ENCODE assay signal across 1 cellular context in the genomic region with DNA sequence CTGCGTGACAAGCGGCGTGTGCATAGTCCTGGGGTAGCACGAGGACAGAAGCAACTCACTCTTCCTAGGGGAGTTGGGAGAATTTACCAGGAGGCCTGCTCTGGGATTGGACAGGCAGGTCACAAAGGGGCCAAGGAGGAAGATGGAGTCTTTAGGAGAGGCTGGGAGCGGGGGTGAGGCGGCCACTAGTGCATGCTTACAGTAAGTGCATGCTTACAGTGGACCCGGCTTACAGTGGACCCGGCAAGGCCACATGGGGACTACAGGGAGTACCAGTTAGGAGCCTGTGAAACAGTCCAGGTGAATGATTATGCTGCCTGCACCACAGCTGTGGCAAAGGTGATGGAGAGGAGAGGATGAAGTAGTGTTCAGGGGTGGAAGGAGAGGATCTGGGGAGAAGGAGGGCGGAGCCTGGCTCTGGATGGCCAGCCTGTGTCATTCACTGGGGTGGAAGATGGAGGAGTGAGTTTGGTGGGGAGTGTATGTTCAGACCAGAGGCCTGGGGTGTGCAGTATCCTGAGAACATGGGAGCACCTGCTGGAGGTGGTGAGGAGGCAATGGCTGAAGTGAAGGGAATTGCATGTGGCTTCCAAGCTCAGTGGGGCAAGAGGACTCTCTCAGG.
TF ChIP-seq lines count a peak whose summit lies in the region.

No MANE protein-coding gene starts in this region.

TF ChIP-seq in GM23338, 12 proteins besides CTCF, POLR2A, EP300 and RAD21 (continued from another document):
- TF ChIP-seq, protein P1, sequence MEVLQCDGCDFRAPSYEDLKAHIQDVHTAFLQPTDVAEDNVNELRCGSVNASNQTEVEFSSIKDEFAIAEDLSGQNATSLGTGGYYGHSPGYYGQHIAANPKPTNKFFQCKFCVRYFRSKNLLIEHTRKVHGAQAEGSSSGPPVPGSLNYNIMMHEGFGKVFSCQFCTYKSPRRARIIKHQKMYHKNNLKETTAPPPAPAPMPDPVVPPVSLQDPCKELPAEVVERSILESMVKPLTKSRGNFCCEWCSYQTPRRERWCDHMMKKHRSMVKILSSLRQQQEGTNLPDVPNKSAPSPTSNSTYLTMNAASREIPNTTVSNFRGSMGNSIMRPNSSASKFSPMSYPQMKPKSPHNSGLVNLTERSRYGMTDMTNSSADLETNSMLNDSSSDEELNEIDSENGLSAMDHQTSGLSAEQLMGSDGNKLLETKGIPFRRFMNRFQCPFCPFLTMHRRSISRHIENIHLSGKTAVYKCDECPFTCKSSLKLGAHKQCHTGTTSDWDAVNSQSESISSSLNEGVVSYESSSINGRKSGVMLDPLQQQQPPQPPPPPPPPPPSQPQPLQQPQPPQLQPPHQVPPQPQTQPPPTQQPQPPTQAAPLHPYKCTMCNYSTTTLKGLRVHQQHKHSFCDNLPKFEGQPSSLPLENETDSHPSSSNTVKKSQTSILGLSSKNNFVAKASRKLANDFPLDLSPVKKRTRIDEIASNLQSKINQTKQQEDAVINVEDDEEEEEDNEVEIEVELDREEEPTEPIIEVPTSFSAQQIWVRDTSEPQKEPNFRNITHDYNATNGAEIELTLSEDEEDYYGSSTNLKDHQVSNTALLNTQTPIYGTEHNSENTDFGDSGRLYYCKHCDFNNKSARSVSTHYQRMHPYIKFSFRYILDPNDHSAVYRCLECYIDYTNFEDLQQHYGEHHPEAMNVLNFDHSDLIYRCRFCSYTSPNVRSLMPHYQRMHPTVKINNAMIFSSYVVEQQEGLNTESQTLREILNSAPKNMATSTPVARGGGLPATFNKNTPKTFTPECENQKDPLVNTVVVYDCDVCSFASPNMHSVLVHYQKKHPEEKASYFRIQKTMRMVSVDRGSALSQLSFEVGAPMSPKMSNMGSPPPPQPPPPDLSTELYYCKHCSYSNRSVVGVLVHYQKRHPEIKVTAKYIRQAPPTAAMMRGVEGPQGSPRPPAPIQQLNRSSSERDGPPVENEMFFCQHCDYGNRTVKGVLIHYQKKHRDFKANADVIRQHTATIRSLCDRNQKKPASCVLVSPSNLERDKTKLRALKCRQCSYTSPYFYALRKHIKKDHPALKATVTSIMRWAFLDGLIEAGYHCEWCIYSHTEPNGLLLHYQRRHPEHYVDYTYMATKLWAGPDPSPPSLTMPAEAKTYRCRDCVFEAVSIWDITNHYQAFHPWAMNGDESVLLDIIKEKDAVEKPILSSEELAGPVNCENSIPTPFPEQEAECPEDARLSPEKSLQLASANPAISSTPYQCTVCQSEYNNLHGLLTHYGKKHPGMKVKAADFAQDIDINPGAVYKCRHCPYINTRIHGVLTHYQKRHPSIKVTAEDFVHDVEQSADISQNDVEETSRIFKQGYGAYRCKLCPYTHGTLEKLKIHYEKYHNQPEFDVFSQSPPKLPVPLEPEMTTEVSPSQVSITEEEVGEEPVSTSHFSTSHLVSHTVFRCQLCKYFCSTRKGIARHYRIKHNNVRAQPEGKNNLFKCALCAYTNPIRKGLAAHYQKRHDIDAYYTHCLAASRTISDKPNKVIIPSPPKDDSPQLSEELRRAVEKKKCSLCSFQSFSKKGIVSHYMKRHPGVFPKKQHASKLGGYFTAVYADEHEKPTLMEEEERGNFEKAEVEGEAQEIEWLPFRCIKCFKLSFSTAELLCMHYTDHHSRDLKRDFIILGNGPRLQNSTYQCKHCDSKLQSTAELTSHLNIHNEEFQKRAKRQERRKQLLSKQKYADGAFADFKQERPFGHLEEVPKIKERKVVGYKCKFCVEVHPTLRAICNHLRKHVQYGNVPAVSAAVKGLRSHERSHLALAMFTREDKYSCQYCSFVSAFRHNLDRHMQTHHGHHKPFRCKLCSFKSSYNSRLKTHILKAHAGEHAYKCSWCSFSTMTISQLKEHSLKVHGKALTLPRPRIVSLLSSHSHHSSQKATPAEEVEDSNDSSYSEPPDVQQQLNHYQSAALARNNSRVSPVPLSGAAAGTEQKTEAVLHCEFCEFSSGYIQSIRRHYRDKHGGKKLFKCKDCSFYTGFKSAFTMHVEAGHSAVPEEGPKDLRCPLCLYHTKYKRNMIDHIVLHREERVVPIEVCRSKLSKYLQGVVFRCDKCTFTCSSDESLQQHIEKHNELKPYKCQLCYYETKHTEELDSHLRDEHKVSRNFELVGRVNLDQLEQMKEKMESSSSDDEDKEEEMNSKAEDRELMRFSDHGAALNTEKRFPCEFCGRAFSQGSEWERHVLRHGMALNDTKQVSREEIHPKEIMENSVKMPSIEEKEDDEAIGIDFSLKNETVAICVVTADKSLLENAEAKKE (CRISPR knock-in tag; IDR thresholded peaks at IDR 0.05) = no peak
- TF ChIP-seq EZH2phosphoT487 (IDR thresholded peaks at IDR 0.05; ENCODE audit: unreplicated experiment) (no peak), STAT1 (IDR thresholded peaks at IDR 0.05; ENCODE audit: unreplicated experiment) (no peak), NANOG (IDR thresholded peaks at IDR 0.05; ENCODE audit: borderline replicate concordance) (no peak), CREB1 (CRISPR knock-in tag; IDR thresholded peaks at IDR 0.05; ENCODE audit: low read depth) (no peak), POLR2AphosphoS5 (IDR thresholded peaks at IDR 0.05; ENCODE audit: low read depth) (no peak)
